In the genomic region with DNA sequence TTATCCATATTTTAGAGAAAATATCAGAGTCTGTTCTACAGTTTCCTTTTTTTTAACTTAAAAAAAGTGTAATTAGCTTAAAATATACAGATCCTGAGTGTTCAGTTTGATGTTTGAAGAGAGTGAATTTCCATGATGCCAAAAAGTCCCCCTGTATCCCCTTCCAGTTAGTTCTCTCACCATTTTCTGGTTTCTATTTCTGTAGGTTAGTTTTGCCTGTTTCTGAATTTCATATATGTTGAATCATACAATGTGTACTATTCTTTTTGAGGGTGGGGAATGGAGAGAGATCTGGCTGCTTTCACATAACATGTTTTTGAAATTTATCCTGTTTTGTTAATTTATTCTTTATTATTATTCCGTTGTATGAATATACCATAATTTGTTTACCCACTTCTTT, we compare ENCODE assay signal across 20 cellular contexts.
"Had no signal": no experiment of that assay in that cellular context is flagged by ENCODE, and none has a peak within 500 bp of the region (broad histone marks: within the 10 kb centered on the region; RNA-seq: fewer than 3 reads in every experiment).

No MANE protein-coding gene starts in this region.

- H3K27me3 ChIP-seq: adrenal gland, breast epithelium, esophagus muscularis mucosa, heart right ventricle, pancreas, right lobe of liver, upper lobe of right lung had no signal

- H3K9me3 Mint-ChIP-seq: naive B cell; stimulated activated memory B cell treated with anti-CD40 and anti-IgM and Interleukin-4, amounts not matched to agents 10 μg/mL and 1 μg/mL and 100 μg/mL, for 72 hours; T-cell had no signal

- ATAC-seq: heart right ventricle; mucosa of descending colon; pancreas; SK-N-SH treated with all-trans-retinoic acid at 6 μM for 48 hours; stimulated activated memory B cell treated with anti-CD40 and anti-IgM and Interleukin-4, amounts not matched to agents 10 μg/mL and 1 μg/mL and 100 μg/mL, for 72 hours; T-cell; upper lobe of right lung had no signal

- H3K4me1 ChIP-seq: breast epithelium, esophagus muscularis mucosa, heart right ventricle, left ventricle myocardium inferior, right lobe of liver, upper lobe of right lung had no signal

- H3K27ac ChIP-seq: breast epithelium, esophagus muscularis mucosa, heart right ventricle, left ventricle myocardium inferior, pancreas, right lobe of liver, upper lobe of right lung had no signal

- H3K27me3 Mint-ChIP-seq: naive B cell; stimulated activated memory B cell treated with anti-CD40 and anti-IgM and Interleukin-4, amounts not matched to agents 10 μg/mL and 1 μg/mL and 100 μg/mL, for 72 hours; T-cell had no signal

- H3K4me1 Mint-ChIP-seq: naive B cell, T-cell had no signal

- H3K36me3 ChIP-seq: adrenal gland, breast epithelium, right lobe of liver had no signal

- H3K4me3 Mint-ChIP-seq: naive B cell; stimulated activated memory B cell treated with anti-CD40 and anti-IgM and Interleukin-4, amounts not matched to agents 10 μg/mL and 1 μg/mL and 100 μg/mL, for 72 hours; T-cell had no signal

- H3K27ac Mint-ChIP-seq: stimulated activated memory B cell treated with anti-CD40 and anti-IgM and Interleukin-4, amounts not matched to agents 10 μg/mL and 1 μg/mL and 100 μg/mL, for 72 hours had no signal

- H3K4me3 ChIP-seq: adrenal gland, breast epithelium, esophagus muscularis mucosa, heart right ventricle, left ventricle myocardium inferior, mucosa of descending colon, pancreas, right lobe of liver, upper lobe of right lung had no signal

- H3K9me3 ChIP-seq: adrenal gland, breast epithelium, esophagus muscularis mucosa, heart right ventricle, left ventricle myocardium inferior, mucosa of descending colon, pancreas, right lobe of liver, upper lobe of right lung had no signal

- DNase-seq: activated CD4-positive, alpha-beta T cell treated with anti-CD3 and anti-CD28 coated beads, Interleukin-2, amount 50 U/mL, for 4 hours; activated gamma-delta T cell; activated T-cell treated with anti-CD3 and anti-CD28 coated beads, Interleukin-2, amount 50 U/mL, for 1 hour; adrenal gland; cerebellar nuclear complex; effector CD8-positive, alpha-beta T cell; heart right ventricle; kidney glomerular epithelial cell; left ventricle myocardium inferior; mucosa of descending colon; naive B cell; pancreas; right lobe of liver; stimulated activated CD4-positive, alpha-beta T cell treated with anti-CD3 and anti-CD28 coated beads, Interleukin-4, amount 100 ng/mL, for 24 hours; T-cell; upper lobe of right lung had no signal
